Comparison of ENCODE assay signal across 9 cellular contexts in genomic region chr11:48116843-48117242, GRCh38.
DNase-seq lines count a peak whose midpoint lies in the region; ATAC-seq and TF ChIP-seq lines count a peak whose summit lies in the region.
"Had no signal": no experiment of that assay in that cellular context is flagged by ENCODE, and none has a peak within 500 bp of the region (broad histone marks: within the 10 kb centered on the region; RNA-seq: fewer than 3 reads in every experiment).

No MANE protein-coding gene starts in this region.

- no peak overlapping the region for H3K9ac ChIP-seq in OCI-LY1 (ENCODE audit: low read length)

- no peak overlapping the region for H3K4me3 ChIP-seq in cardiac muscle cell
- H3K4me3 ChIP-seq in right cardiac atrium (ENCODE audit: low read length) = no peak overlapping the region
- no peak overlapping the region for H3K4me3 ChIP-seq in OCI-LY1 (ENCODE audit: low read depth, low read length, poor library complexity, severe bottlenecking)
- no peak overlapping the region for H3K4me3 ChIP-seq in fibroblast of mammary gland (ENCODE audit: control insufficient read depth, low read depth, low read length)

- TF ChIP-seq CTCF in cardiac muscle cell (IDR thresholded peaks at IDR 0.05; ENCODE audit: low read depth, low read length) = peak; percentile 58
- peak; percentile 57 for TF ChIP-seq CTCF in OCI-LY1 (IDR thresholded peaks at IDR 0.05; ENCODE audit: low read length)
- peak; percentile 52 for TF ChIP-seq CTCF in fibroblast of mammary gland (conservative IDR thresholded peaks at IDR 0.05; ENCODE audit: control insufficient read depth, insufficient read depth, low read depth, low read length)

- H3K4me2 ChIP-seq in OCI-LY1 (ENCODE audit: low read length) = no peak overlapping the region

- H3K79me2 ChIP-seq in OCI-LY1 (ENCODE audit: insufficient read depth, low read length) = no peaks in the 10 kb centered on the region

- H3K9me3 ChIP-seq in cardiac muscle cell (ENCODE audit: low read depth) (no peaks in the 10 kb centered on the region), right cardiac atrium (ENCODE audit: control insufficient read depth, low read length) (peaks cover 2% of the 10 kb centered on the region), OCI-LY1 (ENCODE audit: low read length) (peaks cover 15% of the 10 kb centered on the region)

- H3K36me3 ChIP-seq in cardiac muscle cell = no peaks in the 10 kb centered on the region
- peaks cover 99% of the 10 kb centered on the region for H3K36me3 ChIP-seq in OCI-LY1 (ENCODE audit: insufficient read depth, low read length)

- H3K27me3 ChIP-seq in cardiac muscle cell (no peaks in the 10 kb centered on the region), right cardiac atrium (ENCODE audit: control insufficient read depth, insufficient read depth) (no peaks in the 10 kb centered on the region), OCI-LY1 (ENCODE audit: insufficient read depth, low read length) (no peaks in the 10 kb centered on the region)

- H3K27ac ChIP-seq in cardiac muscle cell = no peak overlapping the region
- no peak overlapping the region for H3K27ac ChIP-seq in right cardiac atrium (ENCODE audit: low read length)
- no peak overlapping the region for H3K27ac ChIP-seq in OCI-LY1 (ENCODE audit: low read depth, low read length, poor library complexity, severe bottlenecking)

- 0 out of 2 replicates have a peak, but pooled peaks cover 4% of the 10 kb centered on the region for H3F3A ChIP-seq in OCI-LY1 (ENCODE audit: insufficient read depth, low read length)

- no peaks in the 10 kb centered on the region for H3K9me2 ChIP-seq in OCI-LY1 (ENCODE audit: low read depth, low read length)

- no peaks in the 10 kb centered on the region for H3K4me1 ChIP-seq in cardiac muscle cell (ENCODE audit: low read depth)
- H3K4me1 ChIP-seq in right cardiac atrium (ENCODE audit: control insufficient read depth, insufficient read depth, low read length) = no peaks in the 10 kb centered on the region
- no peaks in the 10 kb centered on the region for H3K4me1 ChIP-seq in OCI-LY1 (ENCODE audit: insufficient read depth, low read length, severe bottlenecking)

- intact Hi-C loops in right cardiac atrium (cut with DNase I) = no loop called here

- ATAC-seq in right cardiac atrium = no peak

- DNase-seq in cardiac muscle cell (ENCODE audit: low read depth in 1 of 2, low spot score in 1 of 2) (peak in 1 of 2 donors; percentile 41), right cardiac atrium (no peak), fibroblast of mammary gland (ENCODE audit: low read depth) (peak; percentile 21), ureter (ENCODE audit: low spot score) (peak; percentile 19), GDM1 (lab: John Stamatoyannopoulos, UW) (no peak), HuH-7.5 (ENCODE audit: low spot score) (no peak), DMS 273 (lab: John Stamatoyannopoulos, UW; ENCODE audit: unreplicated experiment) (no peak)
- DNase-seq: NCI-H187 treated with DMSO at 0.1 percent for 48 hours had no signal

- no peak overlapping the region for H2AFZ ChIP-seq in OCI-LY1 (ENCODE audit: low read length)

- no peaks in the 10 kb centered on the region for H4K20me1 ChIP-seq in OCI-LY1 (ENCODE audit: insufficient read depth, low read length)

Comparison
In these comparisons a context has a peak if more than half of its experiments do, and no peak if none do; other contexts are left out.
1. DNase-seq: peak in fibroblast of mammary gland (single experiment) and ureter (single experiment); none in right cardiac atrium (0 of 3), GDM1 (single experiment), HuH-7.5 (single experiment) and DMS 273 (single experiment).
2. Peak in every context shown above with its lines, with median percentiles within 50 percentile points of each other: CTCF ChIP-seq.